8 cellular contexts compared by ENCODE assay signal in genomic region chr2:124993809-124994208, GRCh38.
"Had no signal": no experiment of that assay in that cellular context is flagged by ENCODE, and none has a peak within 500 bp of the region (broad histone marks: within the 10 kb centered on the region; RNA-seq: fewer than 3 reads in every experiment).

No MANE protein-coding gene starts in this region.

- H3K27ac ChIP-seq: GM23248, HL-60 had no signal

- H3K27ac Mint-ChIP-seq: IgD-negative memory B cell had no signal

- FAIRE-seq: H54, HepG2 had no signal

- H3K36me3 Mint-ChIP-seq: IgD-negative memory B cell had no signal

- H2AFZ ChIP-seq: GM23248 had no signal

- H3K4me3 Mint-ChIP-seq: H9, IgD-negative memory B cell had no signal

- ATAC-seq: HepG2 had no signal

- H3K4me3 ChIP-seq: GM23248 had no signal

- H3K27me3 Mint-ChIP-seq: IgD-negative memory B cell had no signal

- H3K9ac ChIP-seq: GM23248 had no signal

- DNase-seq: GM23248, GOT3, H9, HCEC 1CT had no signal

- H3K4me1 Mint-ChIP-seq: IgD-negative memory B cell had no signal
